8 cellular contexts compared by ENCODE assay signal in the genomic region with DNA sequence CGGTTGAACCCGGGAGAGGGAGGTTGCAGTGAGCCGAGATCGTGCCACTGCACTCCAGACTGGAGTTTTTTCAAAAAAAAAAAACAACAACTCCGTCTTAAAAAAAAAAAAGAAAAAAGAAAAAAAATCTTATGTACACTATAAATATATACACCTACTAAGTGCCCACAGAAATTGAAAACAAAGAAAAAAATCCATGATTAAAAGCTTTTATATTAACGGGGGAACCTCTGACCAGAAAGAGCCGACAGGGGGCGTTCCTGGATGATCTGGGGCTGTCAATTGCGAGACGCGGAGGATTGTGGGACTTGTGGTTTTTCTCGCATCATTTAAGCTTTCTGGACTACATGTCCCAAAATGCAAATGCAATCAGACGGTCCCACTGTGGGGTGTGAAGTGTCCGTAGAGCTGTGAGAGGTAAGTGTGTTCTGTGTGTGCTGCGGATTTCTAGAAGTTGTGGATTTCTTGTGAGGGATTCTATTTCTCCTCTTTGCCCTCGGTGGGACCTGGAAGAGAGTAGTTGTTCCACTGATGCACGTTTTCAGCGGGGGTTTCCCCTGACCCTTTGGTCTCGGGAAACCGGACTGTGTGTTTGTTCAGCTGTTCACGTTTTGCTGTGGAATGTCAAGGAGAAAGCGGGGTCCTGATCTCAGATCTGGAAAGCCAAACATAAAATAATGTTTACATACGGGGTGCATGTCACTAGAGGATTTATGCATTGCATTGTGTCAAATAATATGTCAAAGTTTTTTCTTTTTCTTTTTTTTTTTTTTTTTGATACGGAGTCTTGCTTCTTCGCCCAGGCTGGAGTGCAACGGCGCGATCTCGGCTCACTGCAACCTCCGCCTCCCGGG. TPM values are rescaled to one million over a fixed set of nuclear protein-coding genes. Genes with fewer than 3 reads are reported as not detected.
DNase-seq lines count a peak whose midpoint lies in the region; ATAC-seq and TF ChIP-seq lines count a peak whose summit lies in the region.

A gene with protein sequence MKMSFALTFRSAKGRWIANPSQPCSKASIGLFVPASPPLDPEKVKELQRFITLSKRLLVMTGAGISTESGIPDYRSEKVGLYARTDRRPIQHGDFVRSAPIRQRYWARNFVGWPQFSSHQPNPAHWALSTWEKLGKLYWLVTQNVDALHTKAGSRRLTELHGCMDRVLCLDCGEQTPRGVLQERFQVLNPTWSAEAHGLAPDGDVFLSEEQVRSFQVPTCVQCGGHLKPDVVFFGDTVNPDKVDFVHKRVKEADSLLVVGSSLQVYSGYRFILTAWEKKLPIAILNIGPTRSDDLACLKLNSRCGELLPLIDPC (plus strand): TSS at position 360 of the 854 bp plus-strand sequence. CDS start 1,241 bp downstream, outside the sequence.

- H3K27ac Mint-ChIP-seq in endodermal cell = peak within 1 kb of the TSS; percentile 95

- H3K9me3 ChIP-seq in endodermal cell (ENCODE audit: control insufficient read depth, low read length) = no peaks in the 10 kb centered on the region
- no peaks in the 10 kb centered on the region for H3K9me3 ChIP-seq in mesodermal cell (ENCODE audit: control insufficient read depth, low read length)

- H3K4me3 Mint-ChIP-seq in endodermal cell = peak within 1 kb of the TSS; percentile 83

- H3K4me3 ChIP-seq in endodermal cell (ENCODE audit: low read length) = peak within 1 kb of the TSS; percentile 86
- H3K4me3 ChIP-seq in mesodermal cell (ENCODE audit: extremely low read depth, insufficient read depth, low read length, poor library complexity, severe bottlenecking) = peak within 1 kb of the TSS; percentile 66

- no peaks in the 10 kb centered on the region for H3K36me3 Mint-ChIP-seq in endodermal cell (ENCODE audit: low read depth)

- H3K4me1 Mint-ChIP-seq in endodermal cell = peaks cover 3% of the 10 kb centered on the region

- H3K27me3 ChIP-seq in endodermal cell (ENCODE audit: control insufficient read depth, insufficient read depth, low read length, poor library complexity, severe bottlenecking) = no peaks in the 10 kb centered on the region

- H3K27ac ChIP-seq in endodermal cell (ENCODE audit: low read depth, low read length) (no peak within 1 kb of the TSS), mesodermal cell (ENCODE audit: low read depth, low read length, severe bottlenecking) (peak within 1 kb of the TSS; percentile 57)

- no peaks in the 10 kb centered on the region for H3K4me1 ChIP-seq in endodermal cell (ENCODE audit: control insufficient read depth, insufficient read depth, low read length)
- H3K4me1 ChIP-seq in mesodermal cell (ENCODE audit: control insufficient read depth, insufficient read depth, low read length, poor library complexity, severe bottlenecking) = no peaks in the 10 kb centered on the region

- H3K9me3 Mint-ChIP-seq in endodermal cell = no peaks in the 10 kb centered on the region

- DNase-seq in COLO668 (lab: John Stamatoyannopoulos, UW; ENCODE audit: unreplicated experiment) = peak; percentile 89
- DNase-seq in HS-5 (ENCODE audit: low read depth) = peak; percentile 88
- DNase-seq in NK-92 (lab: John Stamatoyannopoulos, UW; ENCODE audit: unreplicated experiment) = peak; percentile 38
- peak; percentile 74 to 78 for DNase-seq in activated CD8-positive, alpha-beta memory T cell treated with anti-CD3 and anti-CD28 coated beads for 4 hours (ENCODE audit: low read depth in 2 of 2)
- peak; percentile 97 for DNase-seq in endodermal cell
- peak; percentile 65 to 82 for DNase-seq in stimulated activated CD8-positive, alpha-beta memory T cell treated with anti-CD3 and anti-CD28 coated beads, Interleukin-15, amount 100 ng/mL, for 4 hours (ENCODE audit: low read depth in 2 of 2)

- peaks cover 4% of the 10 kb centered on the region for H3K27me3 Mint-ChIP-seq in endodermal cell (ENCODE audit: insufficient read depth)

- peak; percentile 85 for ATAC-seq in GM19468 (IDR thresholded peaks at IDR 0.05; ENCODE audit: extremely low read depth, unreplicated experiment)

- no peaks in the 10 kb centered on the region for H3K36me3 ChIP-seq in endodermal cell (ENCODE audit: control insufficient read depth, insufficient read depth, low read length)
- H3K36me3 ChIP-seq in mesodermal cell (ENCODE audit: control insufficient read depth, insufficient read depth, low read length) = no peaks in the 10 kb centered on the region

- TF ChIP-seq CTCF in endodermal cell (conservative IDR thresholded peaks at IDR 0.05) = peak; percentile 92

- H3K9ac ChIP-seq in endodermal cell (ENCODE audit: extremely low read depth, low read length, poor library complexity, severe bottlenecking) = peak within 1 kb of the TSS; percentile 71

- WGBS in endodermal cell (ENCODE audit: insufficient coverage in 1 of 2, insufficient read length in 1 of 2), 2 experiments = 2 to 18% methylated on average over 10 to 30 of the region's 31 CpGs
- WGBS in mesodermal cell (ENCODE audit: insufficient coverage in 2 of 2), 2 experiments = 0 to 11% methylated on average over 13 to 21 of the region's 31 CpGs

RNA-seq across cellular contexts. Expression of the gene that starts here (rescaled TPM):
- 1 to 10 TPM; 2.3 to 2.7 TPM for total RNA-seq in endodermal cell
- polyA plus RNA-seq in endodermal cell (2013, experiment 1 of 2) = 2.8 TPM
- 4.0 TPM for polyA plus RNA-seq in endodermal cell (2013, experiment 2 of 2)
- polyA plus RNA-seq in mesodermal cell (2013, experiment 1 of 2) = 4.6 TPM
- 2.9 TPM for polyA plus RNA-seq in mesodermal cell (2013, experiment 2 of 2)

Comparison
In these comparisons a context has a peak if more than half of its experiments do, and no peak if none do; other contexts are left out.
1. DNase-seq: peak in every context shown above with its lines; median percentile 97 in endodermal cell; 89 in COLO668; 88 in HS-5; 76 in activated CD8-positive, alpha-beta memory T cell treated with anti-CD3 and anti-CD28 coated beads for 4 hours; 74 in stimulated activated CD8-positive, alpha-beta memory T cell treated with anti-CD3 and anti-CD28 coated beads, Interleukin-15, amount 100 ng/mL, for 4 hours; 38 in NK-92.